22 cellular contexts compared by ENCODE assay signal in the genomic region with DNA sequence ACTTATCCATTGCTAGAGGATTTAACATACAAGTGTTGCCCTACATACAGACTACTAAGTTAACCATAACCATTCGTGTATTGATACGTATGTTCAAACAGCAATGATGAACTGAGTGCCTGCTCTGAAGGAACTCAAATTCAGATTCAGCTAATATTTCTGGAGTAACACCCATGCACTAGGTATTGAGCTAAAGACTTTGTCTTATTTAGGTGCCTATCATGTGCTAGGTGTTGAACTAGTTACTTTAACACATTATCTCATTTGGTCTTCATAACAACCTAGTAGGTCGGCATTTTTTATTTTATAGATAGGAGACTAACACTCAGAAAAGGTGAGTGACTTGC.
A peak's percentile ranks its signal among the peaks of the same experiment; 100 is the strongest.
DNase-seq lines count a peak whose midpoint lies in the region; ATAC-seq, FAIRE-seq and TF ChIP-seq lines count a peak whose summit lies in the region.
"Had no signal": no experiment of that assay in that cellular context is flagged by ENCODE, and none has a peak within 500 bp of the region (broad histone marks: within the 10 kb centered on the region; RNA-seq: fewer than 3 reads in every experiment).

No MANE protein-coding gene starts in this region.

- dilution Hi-C loops in keratinocyte (cut with MboI; ENCODE audit: extremely low pct_ligation_motif_present, low sequenced_read_pairs), result no loop called here

- H3K4me1 Mint-ChIP-seq in CD4-positive, CD25-positive, alpha-beta regulatory T cell, result peaks cover 39 to 86% (median 63%) of the 10 kb centered on the region in 4 donors
- H3K4me1 Mint-ChIP-seq in CD4-positive, alpha-beta T cell (ENCODE audit: low read depth), result peaks cover 71% of the 10 kb centered on the region
- H3K4me1 Mint-ChIP-seq in activated CD4-positive, alpha-beta memory T cell treated with anti-CD3 and anti-CD28 coated beads, Interleukin-2, amount 10 ng/mL, durations not matched to agents 7 days and 5 days, result peaks cover 64% of the 10 kb centered on the region

- FAIRE-seq in keratinocyte (lab: Jason Lieb, UNC), result no peak

- H3K79me2 ChIP-seq in keratinocyte (ENCODE audit: control insufficient read depth, insufficient read depth, low read length), result no peaks in the 10 kb centered on the region

- ATAC-seq in CD4-positive, CD25-positive, alpha-beta regulatory T cell (ENCODE audit: low read depth in 2 of 2), result peak in 1 of 2 donors; percentile 3
- peak; percentile 6 for ATAC-seq in CD4-positive, alpha-beta T cell (ENCODE audit: poor library complexity)
- no peak for ATAC-seq in right lobe of liver
- ATAC-seq: left lung had no signal

- no peaks in the 10 kb centered on the region for H3K27me3 Mint-ChIP-seq in CD4-positive, CD25-positive, alpha-beta regulatory T cell
- H3K27me3 Mint-ChIP-seq in CD4-positive, alpha-beta T cell, result no peaks in the 10 kb centered on the region
- H3K27me3 Mint-ChIP-seq in activated CD4-positive, alpha-beta memory T cell treated with anti-CD3 and anti-CD28 coated beads, Interleukin-2, amount 10 ng/mL, durations not matched to agents 7 days and 5 days, result no peaks in the 10 kb centered on the region

- H3K4me3 ChIP-seq in CD4-positive, CD25-positive, alpha-beta regulatory T cell (ENCODE audit: low read depth, low read length), result peak overlapping the region; percentile 76
- H3K4me3 ChIP-seq in keratinocyte (ENCODE audit: control insufficient read depth in 2 of 3, extremely low read depth in 1 of 3, insufficient read depth in 2 of 3, low read depth in 1 of 3, low read length in 3 of 3), result no peak overlapping the region
- H3K4me3 ChIP-seq in right lobe of liver, result no peak overlapping the region
- H3K4me3 ChIP-seq: coronary artery, left lung had no signal

- H4K20me1 ChIP-seq in keratinocyte (ENCODE audit: control insufficient read depth, extremely low read depth, insufficient read depth, low read length), result no peaks in the 10 kb centered on the region

- no peak for TF ChIP-seq CTCF in CD4-positive, alpha-beta T cell (IDR thresholded peaks at IDR 0.05)
- TF ChIP-seq CTCF in keratinocyte (optimal IDR thresholded peaks at IDR 0.05 in 1 of 3, IDR thresholded peaks at IDR 0.05 in 1 of 3, conservative IDR thresholded peaks at IDR 0.05 in 1 of 3; ENCODE audit: extremely low read depth in 1 of 3, insufficient read depth in 2 of 3, low read length in 3 of 3), result no peak
- no peak for TF ChIP-seq CTCF in right lobe of liver (IDR thresholded peaks at IDR 0.05)

- no peaks in the 10 kb centered on the region for H3K9me3 ChIP-seq in CD4-positive, CD25-positive, alpha-beta regulatory T cell (ENCODE audit: control insufficient read depth in 2 of 2, low read length in 2 of 2)
- no peaks in the 10 kb centered on the region for H3K9me3 ChIP-seq in CD4-positive, alpha-beta T cell (ENCODE audit: control insufficient read depth, low read length)
- H3K9me3 ChIP-seq in keratinocyte (ENCODE audit: control insufficient read depth, low read depth, low read length), result no peaks in the 10 kb centered on the region
- no peaks in the 10 kb centered on the region for H3K9me3 ChIP-seq in right lobe of liver
- H3K9me3 ChIP-seq: Caco-2, left lung, SK-N-SH had no signal

- H3K27ac Mint-ChIP-seq in CD4-positive, CD25-positive, alpha-beta regulatory T cell, result peak overlapping the region; percentile 39 to 98 (median 50)
- H3K27ac Mint-ChIP-seq in CD4-positive, alpha-beta T cell, result peak overlapping the region; percentile 79
- H3K27ac Mint-ChIP-seq in activated CD4-positive, alpha-beta memory T cell treated with anti-CD3 and anti-CD28 coated beads, Interleukin-2, amount 10 ng/mL, durations not matched to agents 7 days and 5 days, result peak overlapping the region; percentile 96
- H3K27ac Mint-ChIP-seq: mesothelial cell of epicardium, type B pancreatic cell had no signal

- 91% methylated on average over 3 of the region's 3 CpGs for WGBS in right lobe of liver (ENCODE audit: insufficient coverage, low coverage, low lambda C conversion rate, missing lambda C conversion rate)

- no peaks in the 10 kb centered on the region for H3K27me3 ChIP-seq in CD4-positive, CD25-positive, alpha-beta regulatory T cell (ENCODE audit: control insufficient read depth, insufficient read depth, low read length)
- H3K27me3 ChIP-seq in CD4-positive, alpha-beta T cell (ENCODE audit: control insufficient read depth, insufficient read depth, low read length), result no peaks in the 10 kb centered on the region
- H3K27me3 ChIP-seq in keratinocyte (ENCODE audit: control insufficient read depth, extremely low read depth, insufficient read depth, low read length), result no peaks in the 10 kb centered on the region
- no peaks in the 10 kb centered on the region for H3K27me3 ChIP-seq in right lobe of liver
- H3K27me3 ChIP-seq: brain microvascular endothelial cell, left lung had no signal

- no peak overlapping the region for H2AFZ ChIP-seq in keratinocyte (ENCODE audit: control insufficient read depth, low read length)

- POLR2A ChIA-PET in CD4-positive, alpha-beta T cell (lab: Charles Lee), result interaction anchor here (0.7 to 1.8 kb wide), 3 partner anchors 16 to 241 kb away, joined by 3 to 26 read pairs (median 4); partner anchors contain the start of gene CCT8
- POLR2A ChIA-PET in activated CD4-positive, alpha-beta memory T cell treated with anti-CD3 and anti-CD28 coated beads, Interleukin-2, amount 10 ng/mL, durations not matched to agents 7 days and 5 days (lab: Charles Lee), result interaction anchor here (1.0 to 4.0 kb wide), 6 partner anchors 15 to 467 kb away, joined by 3 to 31 read pairs (median 4); partner anchors contain the start of genes CCT8 and USP16

- H3K9me1 ChIP-seq in keratinocyte (ENCODE audit: control insufficient read depth, extremely low read depth, insufficient read depth, low read length), result no peaks in the 10 kb centered on the region

- TF ChIP-seq POLR2A in right lobe of liver (IDR thresholded peaks at IDR 0.05), result no peak

- CTCF ChIA-PET in CD4-positive, alpha-beta T cell (lab: Charles Lee), result no interaction called here
- CTCF ChIA-PET in activated CD4-positive, alpha-beta memory T cell treated with anti-CD3 and anti-CD28 coated beads, Interleukin-2, amount 10 ng/mL, durations not matched to agents 7 days and 5 days (lab: Charles Lee), result interaction anchor here (1.4 to 2.4 kb wide), 3 partner anchors 12 to 87 kb away, joined by 3 to 9 read pairs (median 3); a partner anchor contains a TSS

- peaks cover 0 to 4% (median 0%) of the 10 kb centered on the region in 7 donors for H3K9me3 Mint-ChIP-seq in CD4-positive, CD25-positive, alpha-beta regulatory T cell
- no peaks in the 10 kb centered on the region for H3K9me3 Mint-ChIP-seq in CD4-positive, alpha-beta T cell
- no peaks in the 10 kb centered on the region for H3K9me3 Mint-ChIP-seq in activated CD4-positive, alpha-beta memory T cell treated with anti-CD3 and anti-CD28 coated beads, Interleukin-2, amount 10 ng/mL, durations not matched to agents 7 days and 5 days
- H3K9me3 Mint-ChIP-seq: neural crest cell had no signal

- peak overlapping the region; percentile 49 for H3K4me2 ChIP-seq in keratinocyte (ENCODE audit: control insufficient read depth, extremely low read depth, insufficient read depth, low read depth, low read length)
- H3K4me2 ChIP-seq: KMS-11, SK-N-SH had no signal

- peak overlapping the region; percentile 64 for H3K27ac ChIP-seq in CD4-positive, CD25-positive, alpha-beta regulatory T cell (ENCODE audit: insufficient read depth, low read length, poor library complexity, severe bottlenecking)
- H3K27ac ChIP-seq in CD4-positive, alpha-beta T cell (ENCODE audit: low read depth, low read length), result no peak overlapping the region
- H3K27ac ChIP-seq in keratinocyte (ENCODE audit: control insufficient read depth, insufficient read depth, low read length) (peak overlapping the region; percentile 5), right lobe of liver (no peak overlapping the region)
- H3K27ac ChIP-seq: brain microvascular endothelial cell, coronary artery, KMS-11, left lung had no signal

- intact Hi-C loops in CD4-positive, alpha-beta T cell (cut with DNase I, micrococcal nuclease), result loop anchor here (2.0 to 10.0 kb wide), 2 partner anchors 52 kb away; a partner anchor contains a TSS
- intact Hi-C loops in right lobe of liver (cut with DNase I), result no loop called here

- H3K4me3 Mint-ChIP-seq in CD4-positive, CD25-positive, alpha-beta regulatory T cell, result peak overlapping the region; percentile 63 to 86 (median 68)
- H3K4me3 Mint-ChIP-seq in CD4-positive, alpha-beta T cell, result peak overlapping the region; percentile 65
- H3K4me3 Mint-ChIP-seq in activated CD4-positive, alpha-beta memory T cell treated with anti-CD3 and anti-CD28 coated beads, Interleukin-2, amount 10 ng/mL, durations not matched to agents 7 days and 5 days, result no peak overlapping the region
- H3K4me3 Mint-ChIP-seq: mesothelial cell of epicardium, neural crest cell, type B pancreatic cell had no signal

- DNase-seq in CD4-positive, CD25-positive, alpha-beta regulatory T cell, result no peak
- no peak for DNase-seq in CD4-positive, alpha-beta T cell
- DNase-seq in activated CD4-positive, alpha-beta memory T cell treated with anti-CD3 and anti-CD28 coated beads, Interleukin-2, amount 10 ng/mL, durations not matched to agents 7 days and 5 days, result no peak
- no peak for DNase-seq in keratinocyte (ENCODE audit: low read depth, low spot score)
- no peak for DNase-seq in cortex of kidney (lab: John Stamatoyannopoulos, UW)
- no peak for DNase-seq in right lobe of liver
- DNase-seq in NCI-H187 treated with DMSO at 0.1 percent for 48 hours (lab: John Stamatoyannopoulos, UW), result no peak
- DNase-seq: brain microvascular endothelial cell; Caco-2; head of caudate nucleus; left lung; NCI-H1048; NCI-H2029 treated with DMSO at 0.1 percent for 48 hours; NCI-H446 treated with DMSO at 0.1 percent for 48 hours; RPMI8226; SK-N-SH; stimulated activated naive CD4-positive, alpha-beta T cell treated with Interleukin-2 at 50 U/mL for 16 hours had no signal

- peaks cover 3% of the 10 kb centered on the region for H3K36me3 Mint-ChIP-seq in CD4-positive, CD25-positive, alpha-beta regulatory T cell
- no peaks in the 10 kb centered on the region for H3K36me3 Mint-ChIP-seq in CD4-positive, alpha-beta T cell (ENCODE audit: low read depth)
- peaks cover 41% of the 10 kb centered on the region for H3K36me3 Mint-ChIP-seq in activated CD4-positive, alpha-beta memory T cell treated with anti-CD3 and anti-CD28 coated beads, Interleukin-2, amount 10 ng/mL, durations not matched to agents 7 days and 5 days (ENCODE audit: low read depth)
- H3K36me3 Mint-ChIP-seq: mesothelial cell of epicardium, type B pancreatic cell had no signal

- no peaks in the 10 kb centered on the region for H3K36me3 ChIP-seq in CD4-positive, CD25-positive, alpha-beta regulatory T cell (ENCODE audit: control insufficient read depth, insufficient read depth, low read length)
- H3K36me3 ChIP-seq in keratinocyte (ENCODE audit: control insufficient read depth in 2 of 2, extremely low read depth in 1 of 2, insufficient read depth in 2 of 2, low read length in 2 of 2) (no peaks in the 10 kb centered on the region), right lobe of liver (no peaks in the 10 kb centered on the region)
- H3K36me3 ChIP-seq: brain microvascular endothelial cell, left lung had no signal

- peaks cover 56% of the 10 kb centered on the region for H3K4me1 ChIP-seq in CD4-positive, CD25-positive, alpha-beta regulatory T cell (ENCODE audit: control insufficient read depth, insufficient read depth, low read length, poor library complexity, severe bottlenecking)
- H3K4me1 ChIP-seq in keratinocyte (ENCODE audit: control insufficient read depth, extremely low read depth, insufficient read depth, low read length), result peaks cover 19% of the 10 kb centered on the region
- H3K4me1 ChIP-seq in right lobe of liver, result no peaks in the 10 kb centered on the region
- H3K4me1 ChIP-seq: Caco-2 had no signal

- H3K9ac ChIP-seq in keratinocyte (ENCODE audit: control insufficient read depth, extremely low read depth, insufficient read depth, low read length), result no peak overlapping the region
- H3K9ac ChIP-seq: KMS-11, SK-N-SH had no signal

Comparison
In these comparisons a context has a peak if more than half of its experiments do, and no peak if none do; other contexts are left out.
1. H3K27ac ChIP-seq: peak in CD4-positive, CD25-positive, alpha-beta regulatory T cell (single experiment) and keratinocyte (single experiment); none in CD4-positive, alpha-beta T cell (single experiment) and right lobe of liver (0 of 3).
2. intact Hi-C loops: an anchor here in CD4-positive, alpha-beta T cell (2.0 to 10.0 kb wide); none called in right lobe of liver.
3. Peak in every context shown above with its lines, with median percentiles within 50 percentile points of each other: H3K27ac Mint-ChIP-seq.